Comparison of ENCODE assay signal across 9 cellular contexts in genomic region chr1:184082541-184082940, GRCh38. TPM values are rescaled to one million over a fixed set of nuclear protein-coding genes. Genes with fewer than 3 reads are reported as not detected.
"Had no signal": no experiment of that assay in that cellular context is flagged by ENCODE, and none has a peak within 500 bp of the region (broad histone marks: within the 10 kb centered on the region; RNA-seq: fewer than 3 reads in every experiment).

No MANE protein-coding gene starts in this region.

- H3K9me3 Mint-ChIP-seq: HFFc6, IgD-negative memory B cell had no signal

- H3K4me3 Mint-ChIP-seq: HFFc6, IgD-negative memory B cell had no signal

- H3K27ac ChIP-seq: GM23248, HL-60 had no signal

- H3K9me3 ChIP-seq: HAP-1 had no signal

- FAIRE-seq: HepG2 had no signal

- ATAC-seq: HCT116, HepG2 had no signal

- H3K9ac ChIP-seq: GM23248 had no signal

- DNase-seq: GM23248, GOT3, H7, HFFc6 had no signal

- H3K4me3 ChIP-seq: GM23248, HAP-1 had no signal

- H2AFZ ChIP-seq: GM23248 had no signal

- H3K4me1 Mint-ChIP-seq: IgD-negative memory B cell had no signal

- H3K27ac Mint-ChIP-seq: HFFc6 had no signal

- H3K27me3 Mint-ChIP-seq: IgD-negative memory B cell had no signal

- H3K36me3 ChIP-seq: HAP-1 had no signal

RNA-seq across cellular contexts. Expression of gene COLGALT2, which starts 45.0 kb away (rescaled TPM):
- polyA plus RNA-seq: IgD-negative memory B cell had no signal
